ENCODE assay signal across 15 cellular contexts in the genomic region with DNA sequence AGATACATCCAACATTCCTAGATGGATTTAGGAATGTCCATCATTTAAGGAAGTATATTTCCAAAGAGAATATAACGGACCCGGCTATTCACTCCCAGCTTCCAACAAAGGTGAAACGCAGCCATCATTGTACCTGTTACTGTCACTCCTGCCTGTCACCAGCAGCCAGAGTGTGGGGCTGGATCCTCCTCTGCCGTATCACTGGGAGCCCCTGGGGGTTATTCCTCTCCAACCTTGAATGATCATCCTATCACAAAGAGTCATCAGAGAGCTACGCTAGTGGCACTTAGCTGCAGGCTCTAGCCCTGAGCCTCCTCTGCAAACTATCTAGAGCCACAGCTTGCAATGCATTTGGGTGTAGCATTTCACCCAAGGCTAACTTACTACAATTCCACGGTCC.
DNase-seq lines count a peak whose midpoint lies in the region; ATAC-seq and TF ChIP-seq lines count a peak whose summit lies in the region.
"Had no signal": no experiment of that assay in that cellular context is flagged by ENCODE, and none has a peak within 500 bp of the region (broad histone marks: within the 10 kb centered on the region; RNA-seq: fewer than 3 reads in every experiment).

No MANE protein-coding gene starts in this region.

- no peak for ATAC-seq in GM19455 (IDR thresholded peaks at IDR 0.05; ENCODE audit: unreplicated experiment)
- ATAC-seq in GM21619 (IDR thresholded peaks at IDR 0.05; ENCODE audit: unreplicated experiment): no peak
- no peak for ATAC-seq in GM21447 (IDR thresholded peaks at IDR 0.05; ENCODE audit: unreplicated experiment)
- ATAC-seq in GM19328 (IDR thresholded peaks at IDR 0.05; ENCODE audit: unreplicated experiment): no peak
- ATAC-seq: stimulated activated memory B cell treated with anti-CD40 and anti-IgM and Interleukin-4, amounts not matched to agents 10 μg/mL and 1 μg/mL and 100 μg/mL, for 72 hours had no signal

- H3K36me3 ChIP-seq in HUES6 (ENCODE audit: control insufficient read depth, insufficient read depth, low read length) (no peaks in the 10 kb centered on the region), fibroblast of lung (ENCODE audit: control insufficient read depth, insufficient read depth, low read length) (no peaks in the 10 kb centered on the region), osteoblast (ENCODE audit: insufficient read depth, low read length) (no peaks in the 10 kb centered on the region)
- H3K36me3 ChIP-seq: adrenal gland had no signal

- H3K79me2 ChIP-seq in fibroblast of lung (ENCODE audit: control insufficient read depth, insufficient read depth, low read length) (peaks cover 2% of the 10 kb centered on the region), osteoblast (ENCODE audit: insufficient read depth, low read length) (peaks cover 11% of the 10 kb centered on the region)

- no peaks in the 10 kb centered on the region for H3K9me3 ChIP-seq in HUES6 (ENCODE audit: control insufficient read depth, insufficient read depth, low read depth, low read length)
- H3K9me3 ChIP-seq in fibroblast of lung (ENCODE audit: control insufficient read depth, insufficient read depth, low read depth, low read length): no peaks in the 10 kb centered on the region
- no peaks in the 10 kb centered on the region for H3K9me3 ChIP-seq in osteoblast (ENCODE audit: low read depth, low read length)
- H3K9me3 ChIP-seq: adrenal gland, mucosa of descending colon had no signal

- H3K4me3 ChIP-seq in HUES6 (ENCODE audit: low read depth, low read length) (peak overlapping the region; percentile 49), fibroblast of lung (replicated peaks in 1 of 4; ENCODE audit: control extremely low read depth in 1 of 4, insufficient read depth in 1 of 4, low read depth in 3 of 4, low read length in 4 of 4) (peak overlapping the region in 1 of 4 experiments; percentile 74), osteoblast (ENCODE audit: insufficient read depth, low read length) (no peak overlapping the region)
- H3K4me3 ChIP-seq: mucosa of descending colon had no signal

- H2AFZ ChIP-seq in fibroblast of lung (ENCODE audit: low read length): no peak overlapping the region
- no peak overlapping the region for H2AFZ ChIP-seq in osteoblast (ENCODE audit: low read length)

- H3K27me3 ChIP-seq in HUES6 (ENCODE audit: control insufficient read depth, insufficient read depth, low read length) (no peaks in the 10 kb centered on the region), fibroblast of lung (ENCODE audit: control insufficient read depth, insufficient read depth, low read length) (no peaks in the 10 kb centered on the region), osteoblast (ENCODE audit: insufficient read depth, low read length) (no peaks in the 10 kb centered on the region)

- peak overlapping the region; percentile 96 for H3K4me2 ChIP-seq in fibroblast of lung (ENCODE audit: extremely low read depth, insufficient read depth, low read length)
- peak overlapping the region; percentile 97 for H3K4me2 ChIP-seq in osteoblast (ENCODE audit: insufficient read depth, low read length)
- H3K4me2 ChIP-seq: KMS-11 had no signal

- no peak for TF ChIP-seq CTCF in fibroblast of lung (conservative IDR thresholded peaks at IDR 0.05 in 1 of 2, IDR thresholded peaks at IDR 0.05 in 1 of 2; ENCODE audit: low read depth in 1 of 2, low read length in 2 of 2)
- TF ChIP-seq CTCF in osteoblast (IDR thresholded peaks at IDR 0.05; ENCODE audit: extremely low read depth, low read depth, low read length): no peak

- H3K4me1 ChIP-seq in HUES6 (ENCODE audit: control insufficient read depth, insufficient read depth, low read length) (peaks cover 45% of the 10 kb centered on the region), fibroblast of lung (ENCODE audit: control insufficient read depth, extremely low read depth, insufficient read depth, low read length) (no peaks in the 10 kb centered on the region), osteoblast (ENCODE audit: insufficient read depth, low read length) (peaks cover 16% of the 10 kb centered on the region)

- no peak overlapping the region for H3K9ac ChIP-seq in HUES6 (ENCODE audit: low read length)
- no peak overlapping the region for H3K9ac ChIP-seq in fibroblast of lung (ENCODE audit: insufficient read depth, low read length)
- H3K9ac ChIP-seq: KMS-11 had no signal

- H4K20me1 ChIP-seq in fibroblast of lung (ENCODE audit: control insufficient read depth, extremely low read depth, insufficient read depth, low read length) (no peaks in the 10 kb centered on the region), osteoblast (ENCODE audit: insufficient read depth, low read length) (no peaks in the 10 kb centered on the region)

- H3K27ac ChIP-seq in HUES6 (ENCODE audit: low read depth, low read length) (no peak overlapping the region), fibroblast of lung (ENCODE audit: insufficient read depth, low read length) (no peak overlapping the region), osteoblast (ENCODE audit: low read depth, low read length) (no peak overlapping the region)
- H3K27ac ChIP-seq: KMS-11 had no signal

- DNase-seq in ELF-1 (ENCODE audit: low read depth, low spot score): peak; percentile 77
- no peak for DNase-seq in fibroblast of lung (ENCODE audit: low read depth in 2 of 2)
- DNase-seq in osteoblast (ENCODE audit: insufficient read length, low spot score, missing footprints): no peak
- DNase-seq: activated effector memory CD4-positive, alpha-beta T cell treated with Interleukin-2 at 50 U/mL for 16 hours; SIG-M5; T-helper 1 cell had no signal
